Comparison of ENCODE assay signal across 2 cellular contexts in the genomic region with DNA sequence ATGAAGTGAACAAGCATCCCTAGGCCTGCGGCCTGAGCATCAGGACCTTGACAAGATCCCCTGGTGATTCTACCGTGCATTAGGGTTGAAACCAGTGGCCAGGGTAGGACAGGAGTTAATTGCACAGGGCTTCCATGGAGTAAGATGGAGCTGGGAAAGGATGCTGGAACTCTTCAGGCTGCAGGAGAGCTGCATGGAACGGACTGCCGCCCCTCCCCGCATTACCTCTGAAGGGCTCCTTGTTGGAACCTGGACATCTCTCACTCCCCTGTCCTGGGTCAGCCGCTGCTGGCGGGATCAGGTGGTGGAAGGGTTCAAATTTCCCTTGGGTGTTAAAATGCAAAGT.
A peak's percentile ranks its signal among the peaks of the same experiment; 100 is the strongest.
TF ChIP-seq lines count a peak whose summit lies in the region.

No MANE protein-coding gene starts in this region.

TF ChIP-seq in GM23338, 12 proteins besides CTCF, POLR2A, EP300 and RAD21 (continued from another document):
- TF ChIP-seq, protein P1, sequence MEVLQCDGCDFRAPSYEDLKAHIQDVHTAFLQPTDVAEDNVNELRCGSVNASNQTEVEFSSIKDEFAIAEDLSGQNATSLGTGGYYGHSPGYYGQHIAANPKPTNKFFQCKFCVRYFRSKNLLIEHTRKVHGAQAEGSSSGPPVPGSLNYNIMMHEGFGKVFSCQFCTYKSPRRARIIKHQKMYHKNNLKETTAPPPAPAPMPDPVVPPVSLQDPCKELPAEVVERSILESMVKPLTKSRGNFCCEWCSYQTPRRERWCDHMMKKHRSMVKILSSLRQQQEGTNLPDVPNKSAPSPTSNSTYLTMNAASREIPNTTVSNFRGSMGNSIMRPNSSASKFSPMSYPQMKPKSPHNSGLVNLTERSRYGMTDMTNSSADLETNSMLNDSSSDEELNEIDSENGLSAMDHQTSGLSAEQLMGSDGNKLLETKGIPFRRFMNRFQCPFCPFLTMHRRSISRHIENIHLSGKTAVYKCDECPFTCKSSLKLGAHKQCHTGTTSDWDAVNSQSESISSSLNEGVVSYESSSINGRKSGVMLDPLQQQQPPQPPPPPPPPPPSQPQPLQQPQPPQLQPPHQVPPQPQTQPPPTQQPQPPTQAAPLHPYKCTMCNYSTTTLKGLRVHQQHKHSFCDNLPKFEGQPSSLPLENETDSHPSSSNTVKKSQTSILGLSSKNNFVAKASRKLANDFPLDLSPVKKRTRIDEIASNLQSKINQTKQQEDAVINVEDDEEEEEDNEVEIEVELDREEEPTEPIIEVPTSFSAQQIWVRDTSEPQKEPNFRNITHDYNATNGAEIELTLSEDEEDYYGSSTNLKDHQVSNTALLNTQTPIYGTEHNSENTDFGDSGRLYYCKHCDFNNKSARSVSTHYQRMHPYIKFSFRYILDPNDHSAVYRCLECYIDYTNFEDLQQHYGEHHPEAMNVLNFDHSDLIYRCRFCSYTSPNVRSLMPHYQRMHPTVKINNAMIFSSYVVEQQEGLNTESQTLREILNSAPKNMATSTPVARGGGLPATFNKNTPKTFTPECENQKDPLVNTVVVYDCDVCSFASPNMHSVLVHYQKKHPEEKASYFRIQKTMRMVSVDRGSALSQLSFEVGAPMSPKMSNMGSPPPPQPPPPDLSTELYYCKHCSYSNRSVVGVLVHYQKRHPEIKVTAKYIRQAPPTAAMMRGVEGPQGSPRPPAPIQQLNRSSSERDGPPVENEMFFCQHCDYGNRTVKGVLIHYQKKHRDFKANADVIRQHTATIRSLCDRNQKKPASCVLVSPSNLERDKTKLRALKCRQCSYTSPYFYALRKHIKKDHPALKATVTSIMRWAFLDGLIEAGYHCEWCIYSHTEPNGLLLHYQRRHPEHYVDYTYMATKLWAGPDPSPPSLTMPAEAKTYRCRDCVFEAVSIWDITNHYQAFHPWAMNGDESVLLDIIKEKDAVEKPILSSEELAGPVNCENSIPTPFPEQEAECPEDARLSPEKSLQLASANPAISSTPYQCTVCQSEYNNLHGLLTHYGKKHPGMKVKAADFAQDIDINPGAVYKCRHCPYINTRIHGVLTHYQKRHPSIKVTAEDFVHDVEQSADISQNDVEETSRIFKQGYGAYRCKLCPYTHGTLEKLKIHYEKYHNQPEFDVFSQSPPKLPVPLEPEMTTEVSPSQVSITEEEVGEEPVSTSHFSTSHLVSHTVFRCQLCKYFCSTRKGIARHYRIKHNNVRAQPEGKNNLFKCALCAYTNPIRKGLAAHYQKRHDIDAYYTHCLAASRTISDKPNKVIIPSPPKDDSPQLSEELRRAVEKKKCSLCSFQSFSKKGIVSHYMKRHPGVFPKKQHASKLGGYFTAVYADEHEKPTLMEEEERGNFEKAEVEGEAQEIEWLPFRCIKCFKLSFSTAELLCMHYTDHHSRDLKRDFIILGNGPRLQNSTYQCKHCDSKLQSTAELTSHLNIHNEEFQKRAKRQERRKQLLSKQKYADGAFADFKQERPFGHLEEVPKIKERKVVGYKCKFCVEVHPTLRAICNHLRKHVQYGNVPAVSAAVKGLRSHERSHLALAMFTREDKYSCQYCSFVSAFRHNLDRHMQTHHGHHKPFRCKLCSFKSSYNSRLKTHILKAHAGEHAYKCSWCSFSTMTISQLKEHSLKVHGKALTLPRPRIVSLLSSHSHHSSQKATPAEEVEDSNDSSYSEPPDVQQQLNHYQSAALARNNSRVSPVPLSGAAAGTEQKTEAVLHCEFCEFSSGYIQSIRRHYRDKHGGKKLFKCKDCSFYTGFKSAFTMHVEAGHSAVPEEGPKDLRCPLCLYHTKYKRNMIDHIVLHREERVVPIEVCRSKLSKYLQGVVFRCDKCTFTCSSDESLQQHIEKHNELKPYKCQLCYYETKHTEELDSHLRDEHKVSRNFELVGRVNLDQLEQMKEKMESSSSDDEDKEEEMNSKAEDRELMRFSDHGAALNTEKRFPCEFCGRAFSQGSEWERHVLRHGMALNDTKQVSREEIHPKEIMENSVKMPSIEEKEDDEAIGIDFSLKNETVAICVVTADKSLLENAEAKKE (CRISPR knock-in tag; IDR thresholded peaks at IDR 0.05) = no peak
- TF ChIP-seq STAT1 (IDR thresholded peaks at IDR 0.05; ENCODE audit: unreplicated experiment) (no peak), NANOG (IDR thresholded peaks at IDR 0.05; ENCODE audit: borderline replicate concordance) (no peak), ETS1 (IDR thresholded peaks at IDR 0.05) (no peak), EZH2 (IDR thresholded peaks at IDR 0.05; ENCODE audit: low read depth, unreplicated experiment) (no peak), EZH2phosphoT487 (IDR thresholded peaks at IDR 0.05; ENCODE audit: unreplicated experiment) (no peak), POLR2AphosphoS5 (IDR thresholded peaks at IDR 0.05; ENCODE audit: low read depth) (no peak)
- TF ChIP-seq, protein P2, sequence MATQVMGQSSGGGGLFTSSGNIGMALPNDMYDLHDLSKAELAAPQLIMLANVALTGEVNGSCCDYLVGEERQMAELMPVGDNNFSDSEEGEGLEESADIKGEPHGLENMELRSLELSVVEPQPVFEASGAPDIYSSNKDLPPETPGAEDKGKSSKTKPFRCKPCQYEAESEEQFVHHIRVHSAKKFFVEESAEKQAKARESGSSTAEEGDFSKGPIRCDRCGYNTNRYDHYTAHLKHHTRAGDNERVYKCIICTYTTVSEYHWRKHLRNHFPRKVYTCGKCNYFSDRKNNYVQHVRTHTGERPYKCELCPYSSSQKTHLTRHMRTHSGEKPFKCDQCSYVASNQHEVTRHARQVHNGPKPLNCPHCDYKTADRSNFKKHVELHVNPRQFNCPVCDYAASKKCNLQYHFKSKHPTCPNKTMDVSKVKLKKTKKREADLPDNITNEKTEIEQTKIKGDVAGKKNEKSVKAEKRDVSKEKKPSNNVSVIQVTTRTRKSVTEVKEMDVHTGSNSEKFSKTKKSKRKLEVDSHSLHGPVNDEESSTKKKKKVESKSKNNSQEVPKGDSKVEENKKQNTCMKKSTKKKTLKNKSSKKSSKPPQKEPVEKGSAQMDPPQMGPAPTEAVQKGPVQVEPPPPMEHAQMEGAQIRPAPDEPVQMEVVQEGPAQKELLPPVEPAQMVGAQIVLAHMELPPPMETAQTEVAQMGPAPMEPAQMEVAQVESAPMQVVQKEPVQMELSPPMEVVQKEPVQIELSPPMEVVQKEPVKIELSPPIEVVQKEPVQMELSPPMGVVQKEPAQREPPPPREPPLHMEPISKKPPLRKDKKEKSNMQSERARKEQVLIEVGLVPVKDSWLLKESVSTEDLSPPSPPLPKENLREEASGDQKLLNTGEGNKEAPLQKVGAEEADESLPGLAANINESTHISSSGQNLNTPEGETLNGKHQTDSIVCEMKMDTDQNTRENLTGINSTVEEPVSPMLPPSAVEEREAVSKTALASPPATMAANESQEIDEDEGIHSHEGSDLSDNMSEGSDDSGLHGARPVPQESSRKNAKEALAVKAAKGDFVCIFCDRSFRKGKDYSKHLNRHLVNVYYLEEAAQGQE (IDR thresholded peaks at IDR 0.05; ENCODE audit: unreplicated experiment) = no peak

TF ChIP-seq in K562, 482 proteins besides CTCF, POLR2A, EP300 and RAD21:
- TF ChIP-seq STAT6 (CRISPR knock-in tag; IDR thresholded peaks at IDR 0.05) = 0 out of 2 replicates have a peak, but pooled peaks have one; percentile 24
- TF ChIP-seq ZNF143 (CRISPR knock-in tag; IDR thresholded peaks at IDR 0.05) = 0 out of 2 replicates have a peak, but pooled peaks have one; percentile 7
- TF ChIP-seq, protein P3, sequence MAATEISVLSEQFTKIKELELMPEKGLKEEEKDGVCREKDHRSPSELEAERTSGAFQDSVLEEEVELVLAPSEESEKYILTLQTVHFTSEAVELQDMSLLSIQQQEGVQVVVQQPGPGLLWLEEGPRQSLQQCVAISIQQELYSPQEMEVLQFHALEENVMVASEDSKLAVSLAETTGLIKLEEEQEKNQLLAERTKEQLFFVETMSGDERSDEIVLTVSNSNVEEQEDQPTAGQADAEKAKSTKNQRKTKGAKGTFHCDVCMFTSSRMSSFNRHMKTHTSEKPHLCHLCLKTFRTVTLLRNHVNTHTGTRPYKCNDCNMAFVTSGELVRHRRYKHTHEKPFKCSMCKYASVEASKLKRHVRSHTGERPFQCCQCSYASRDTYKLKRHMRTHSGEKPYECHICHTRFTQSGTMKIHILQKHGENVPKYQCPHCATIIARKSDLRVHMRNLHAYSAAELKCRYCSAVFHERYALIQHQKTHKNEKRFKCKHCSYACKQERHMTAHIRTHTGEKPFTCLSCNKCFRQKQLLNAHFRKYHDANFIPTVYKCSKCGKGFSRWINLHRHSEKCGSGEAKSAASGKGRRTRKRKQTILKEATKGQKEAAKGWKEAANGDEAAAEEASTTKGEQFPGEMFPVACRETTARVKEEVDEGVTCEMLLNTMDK (IDR thresholded peaks at IDR 0.05; ENCODE audit: borderline replicate concordance, insufficient read depth, low read depth, low read length, poor library complexity, severe bottlenecking) = no peak
- 0 out of 2 replicates have a peak, but pooled peaks have one; percentile 32 for TF ChIP-seq FOXJ2 (tag; IDR thresholded peaks at IDR 0.05)
